7 cellular contexts compared by ENCODE assay signal in genomic region chr11:65095427-65095826, GRCh38. TPM values are rescaled to one million over a fixed set of nuclear protein-coding genes. Genes with fewer than 3 reads are reported as not detected.
DNase-seq lines count a peak whose midpoint lies in the region; ATAC-seq lines count a peak whose summit lies in the region.

No MANE protein-coding gene starts in this region.

- H3K4me1 ChIP-seq in HUES64 (ENCODE audit: insufficient read depth, low read length) (peaks cover 3% of the 10 kb centered on the region; the same call in 1 of the 2 replicates), iPS-15b (ENCODE audit: control insufficient read depth, insufficient read depth, low read length) (peaks cover 3% of the 10 kb centered on the region)

- H3K4me3 ChIP-seq in HUES64 (ENCODE audit: low read length), result peak overlapping the region; percentile 93
- H3K4me3 ChIP-seq in iPS-15b (ENCODE audit: low read depth, low read length), result peak overlapping the region; percentile 43

- ATAC-seq in stimulated activated naive B cell treated with anti-CD40 and anti-IgM and Interleukin-4, amounts not matched to agents 10 μg/mL and 1 μg/mL and 100 μg/mL, for 72 hours (replicated peaks), result no peak
- ATAC-seq in HG03457 (IDR thresholded peaks at IDR 0.05; ENCODE audit: unreplicated experiment) (no peak), HG02840 (IDR thresholded peaks at IDR 0.05; ENCODE audit: low FRiP score, unreplicated experiment) (no peak)

- H3K27me3 ChIP-seq in HUES64 (ENCODE audit: insufficient read depth, low read length) (no peaks in the 10 kb centered on the region), iPS-15b (ENCODE audit: control insufficient read depth, insufficient read depth, low read length) (no peaks in the 10 kb centered on the region)

- no peak for DNase-seq in activated T-helper 2 cell treated with anti-CD3 and anti-CD28 coated beads, Interferon-gamma antibody, Interleukin-2, Interleukin-4, amounts not matched to agents 10 μg/mL and 5 μg/mL and 100 μg/mL, durations not matched to agents 14 hours and 24 hours and 36 hours (ENCODE audit: low spot score)
- DNase-seq in stimulated activated naive B cell treated with anti-CD40 and anti-IgM and Interleukin-4, amounts not matched to agents 10 μg/mL and 1 μg/mL and 100 μg/mL, for 72 hours, result no peak
- no peak for DNase-seq in SHP77 (lab: John Stamatoyannopoulos, UW)

- H3K9me3 ChIP-seq in HUES64 (ENCODE audit: insufficient read depth, low read depth, low read length), result no peaks in the 10 kb centered on the region
- no peaks in the 10 kb centered on the region for H3K9me3 ChIP-seq in iPS-15b (ENCODE audit: control insufficient read depth, insufficient read depth, low read length)

- intact Hi-C loops in activated T-helper 2 cell treated with anti-CD3 and anti-CD28 coated beads, Interferon-gamma antibody, Interleukin-2, Interleukin-4, amounts not matched to agents 10 μg/mL and 5 μg/mL and 100 μg/mL, durations not matched to agents 14 hours and 24 hours and 36 hours (cut with micrococcal nuclease), result no loop called here

- peak overlapping the region; percentile 88 for H3K4me3 Mint-ChIP-seq in activated T-helper 2 cell treated with anti-CD3 and anti-CD28 coated beads, Interferon-gamma antibody, Interleukin-2, Interleukin-4, amounts not matched to agents 10 μg/mL and 5 μg/mL and 100 μg/mL, durations not matched to agents 14 hours and 24 hours and 36 hours (ENCODE audit: low read depth)
- H3K4me3 Mint-ChIP-seq in stimulated activated naive B cell treated with anti-CD40 and anti-IgM and Interleukin-4, amounts not matched to agents 10 μg/mL and 1 μg/mL and 100 μg/mL, for 72 hours, result peak overlapping the region; percentile 86 to 88

- peaks cover 13% of the 10 kb centered on the region for H3K36me3 ChIP-seq in HUES64 (ENCODE audit: insufficient read depth, low read length)
- H3K36me3 ChIP-seq in iPS-15b (ENCODE audit: control insufficient read depth, insufficient read depth, low read length), result no peaks in the 10 kb centered on the region

- 91% methylated on average over 22 of the region's 22 CpGs for WGBS in HUES64

- H3K27ac Mint-ChIP-seq in activated T-helper 2 cell treated with anti-CD3 and anti-CD28 coated beads, Interferon-gamma antibody, Interleukin-2, Interleukin-4, amounts not matched to agents 10 μg/mL and 5 μg/mL and 100 μg/mL, durations not matched to agents 14 hours and 24 hours and 36 hours, result peak overlapping the region; percentile 96
- H3K27ac Mint-ChIP-seq in stimulated activated naive B cell treated with anti-CD40 and anti-IgM and Interleukin-4, amounts not matched to agents 10 μg/mL and 1 μg/mL and 100 μg/mL, for 72 hours, result peak overlapping the region; percentile 99

- H3K27me3 Mint-ChIP-seq in activated T-helper 2 cell treated with anti-CD3 and anti-CD28 coated beads, Interferon-gamma antibody, Interleukin-2, Interleukin-4, amounts not matched to agents 10 μg/mL and 5 μg/mL and 100 μg/mL, durations not matched to agents 14 hours and 24 hours and 36 hours (ENCODE audit: low read depth), result no peaks in the 10 kb centered on the region
- no peaks in the 10 kb centered on the region for H3K27me3 Mint-ChIP-seq in stimulated activated naive B cell treated with anti-CD40 and anti-IgM and Interleukin-4, amounts not matched to agents 10 μg/mL and 1 μg/mL and 100 μg/mL, for 72 hours

- peak overlapping the region; percentile 88; the same call in 1 of the 2 replicates for H3K9ac ChIP-seq in HUES64 (ENCODE audit: low read depth, low read length)
- H3K9ac ChIP-seq in iPS-15b (ENCODE audit: low read depth, low read length), result peak overlapping the region; percentile 76

- H3K36me3 Mint-ChIP-seq in activated T-helper 2 cell treated with anti-CD3 and anti-CD28 coated beads, Interferon-gamma antibody, Interleukin-2, Interleukin-4, amounts not matched to agents 10 μg/mL and 5 μg/mL and 100 μg/mL, durations not matched to agents 14 hours and 24 hours and 36 hours (ENCODE audit: low read depth), result peaks cover 12% of the 10 kb centered on the region
- H3K36me3 Mint-ChIP-seq in stimulated activated naive B cell treated with anti-CD40 and anti-IgM and Interleukin-4, amounts not matched to agents 10 μg/mL and 1 μg/mL and 100 μg/mL, for 72 hours, result peaks cover 2 to 6% of the 10 kb centered on the region in 2 donors

- H3K9me3 Mint-ChIP-seq in activated T-helper 2 cell treated with anti-CD3 and anti-CD28 coated beads, Interferon-gamma antibody, Interleukin-2, Interleukin-4, amounts not matched to agents 10 μg/mL and 5 μg/mL and 100 μg/mL, durations not matched to agents 14 hours and 24 hours and 36 hours, result no peaks in the 10 kb centered on the region
- no peaks in the 10 kb centered on the region for H3K9me3 Mint-ChIP-seq in stimulated activated naive B cell treated with anti-CD40 and anti-IgM and Interleukin-4, amounts not matched to agents 10 μg/mL and 1 μg/mL and 100 μg/mL, for 72 hours

- peak overlapping the region; percentile 37; the same call in 1 of the 2 replicates for H3K27ac ChIP-seq in HUES64 (ENCODE audit: low read depth, low read length)

- peaks cover 11% of the 10 kb centered on the region for H3K4me1 Mint-ChIP-seq in activated T-helper 2 cell treated with anti-CD3 and anti-CD28 coated beads, Interferon-gamma antibody, Interleukin-2, Interleukin-4, amounts not matched to agents 10 μg/mL and 5 μg/mL and 100 μg/mL, durations not matched to agents 14 hours and 24 hours and 36 hours (ENCODE audit: low read depth)
- H3K4me1 Mint-ChIP-seq in stimulated activated naive B cell treated with anti-CD40 and anti-IgM and Interleukin-4, amounts not matched to agents 10 μg/mL and 1 μg/mL and 100 μg/mL, for 72 hours, result peaks cover 11 to 22% of the 10 kb centered on the region in 2 donors

RNA-seq across cellular contexts. Expression of gene VPS51, which starts 0.6 kb away (rescaled TPM):
- polyA plus RNA-seq in HUES64 (2013, experiment 1 of 2), result 65.5 TPM
- polyA plus RNA-seq in HUES64 (2013, experiment 2 of 2), result 55.0 TPM
- total RNA-seq in activated T-helper 2 cell treated with anti-CD3 and anti-CD28 coated beads, Interferon-gamma antibody, Interleukin-2, Interleukin-4, amounts not matched to agents 10 μg/mL and 5 μg/mL and 100 μg/mL, durations not matched to agents 14 hours and 24 hours and 36 hours, result 121 and 133 TPM in 2 replicates

RNA-seq across cellular contexts. Expression of gene ZFPL1, which starts 11.4 kb away (rescaled TPM):
- 23.3 TPM for polyA plus RNA-seq in HUES64 (2013, experiment 1 of 2)
- polyA plus RNA-seq in HUES64 (2013, experiment 2 of 2), result 30.1 TPM
- total RNA-seq in activated T-helper 2 cell treated with anti-CD3 and anti-CD28 coated beads, Interferon-gamma antibody, Interleukin-2, Interleukin-4, amounts not matched to agents 10 μg/mL and 5 μg/mL and 100 μg/mL, durations not matched to agents 14 hours and 24 hours and 36 hours, result 34.9 and 37.2 TPM in 2 replicates

RNA-seq across cellular contexts. Expression of gene CDCA5, which starts 11.6 kb away (rescaled TPM):
- polyA plus RNA-seq in HUES64 (2013, experiment 1 of 2), result 65.8 TPM
- polyA plus RNA-seq in HUES64 (2013, experiment 2 of 2), result 60.2 TPM
- total RNA-seq in activated T-helper 2 cell treated with anti-CD3 and anti-CD28 coated beads, Interferon-gamma antibody, Interleukin-2, Interleukin-4, amounts not matched to agents 10 μg/mL and 5 μg/mL and 100 μg/mL, durations not matched to agents 14 hours and 24 hours and 36 hours, result 82.0 and 86.8 TPM in 2 replicates

RNA-seq across cellular contexts. Expression of gene TM7SF2, which starts 16.2 kb away (rescaled TPM):
- 52.4 TPM for polyA plus RNA-seq in HUES64 (2013, experiment 1 of 2)
- polyA plus RNA-seq in HUES64 (2013, experiment 2 of 2), result 60.2 TPM
- 34.4 and 36.9 TPM in 2 replicates for total RNA-seq in activated T-helper 2 cell treated with anti-CD3 and anti-CD28 coated beads, Interferon-gamma antibody, Interleukin-2, Interleukin-4, amounts not matched to agents 10 μg/mL and 5 μg/mL and 100 μg/mL, durations not matched to agents 14 hours and 24 hours and 36 hours

RNA-seq across cellular contexts. Expression of gene ZNHIT2, which starts 22.1 kb away (rescaled TPM):
- 8.9 TPM for polyA plus RNA-seq in HUES64 (2013, experiment 1 of 2)
- 8.5 TPM for polyA plus RNA-seq in HUES64 (2013, experiment 2 of 2)
- total RNA-seq in activated T-helper 2 cell treated with anti-CD3 and anti-CD28 coated beads, Interferon-gamma antibody, Interleukin-2, Interleukin-4, amounts not matched to agents 10 μg/mL and 5 μg/mL and 100 μg/mL, durations not matched to agents 14 hours and 24 hours and 36 hours, result 11.3 and 12.8 TPM in 2 replicates
